ENCODE assay signal across 10 cellular contexts in the genomic region with DNA sequence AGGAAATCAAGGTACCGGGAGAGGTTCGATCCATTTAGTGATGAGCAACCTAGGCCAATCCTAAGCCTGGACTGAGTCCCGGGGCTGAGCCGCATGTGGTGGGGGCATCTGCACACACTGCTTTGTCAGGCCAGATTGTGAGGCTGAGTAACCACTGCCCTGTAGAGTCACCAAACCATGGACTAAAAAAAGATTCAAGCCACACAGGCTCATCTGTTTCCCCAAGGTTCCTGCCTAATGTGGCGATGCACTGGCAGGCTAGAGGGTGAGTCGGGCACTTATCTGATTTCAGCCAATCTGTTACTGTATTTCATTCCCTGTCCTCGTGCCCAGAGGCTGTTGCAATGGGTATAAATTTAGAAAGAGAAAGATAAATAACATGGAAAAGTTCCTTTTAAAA.
DNase-seq lines count a peak whose midpoint lies in the region; FAIRE-seq and TF ChIP-seq lines count a peak whose summit lies in the region.
"Had no signal": no experiment of that assay in that cellular context is flagged by ENCODE, and none has a peak within 500 bp of the region (broad histone marks: within the 10 kb centered on the region; RNA-seq: fewer than 3 reads in every experiment).

No MANE protein-coding gene starts in this region.

- peaks cover 0 to 7% of the 10 kb centered on the region in 2 donors for H3K36me3 ChIP-seq in stomach smooth muscle (ENCODE audit: control insufficient read depth in 2 of 2, insufficient read depth in 2 of 2, low read length in 2 of 2)

- DNase-seq in H54 (ENCODE audit: insufficient read length, low spot score) (peak; percentile 51), SK-MEL-5 (ENCODE audit: low read depth, low spot score) (peak; percentile 6), foreskin fibroblast (peak; percentile 65 to 66), NCI-H187 (lab: John Stamatoyannopoulos, UW) (no peak)
- DNase-seq in activated CD8-positive, alpha-beta memory T cell treated with anti-CD3 and anti-CD28 coated beads for 24 hours, result no peak
- no peak for DNase-seq in activated T-cell treated with anti-CD3 and anti-CD28 coated beads, Interleukin-2, amount 50 U/mL, for 48 hours
- DNase-seq: mucosa of descending colon, NCI-H510A treated with DMSO at 0.1 percent for 48 hours had no signal

- peak overlapping the region in 1 of 2 donors; percentile 13 for H3K9ac ChIP-seq in stomach smooth muscle (ENCODE audit: low read length in 2 of 2)

- H3K27me3 ChIP-seq in stomach smooth muscle (ENCODE audit: control insufficient read depth in 1 of 2, insufficient read depth in 2 of 2, low read length in 2 of 2), result no peaks in the 10 kb centered on the region

- H3K4me3 ChIP-seq in foreskin fibroblast (ENCODE audit: low read depth in 1 of 2, low read length in 2 of 2) (no peak overlapping the region), stomach smooth muscle (ENCODE audit: low read length in 2 of 2) (no peak overlapping the region)
- H3K4me3 ChIP-seq: mucosa of descending colon had no signal

- H3K27ac ChIP-seq in stomach smooth muscle (ENCODE audit: low read length), result peak overlapping the region; percentile 89

- no peak for TF ChIP-seq POLR2A in H54 (IDR thresholded peaks at IDR 0.05; ENCODE audit: low read depth, low read length)

- in situ Hi-C loops in SK-MEL-5 (cut with HindIII; ENCODE audit: low pct_unique_long_range_greater_than_20kb, low sequenced_read_pairs), result no loop called here

- H3K9me3 ChIP-seq in stomach smooth muscle (ENCODE audit: control insufficient read depth in 2 of 2, low read length in 2 of 2), result no peaks in the 10 kb centered on the region
- H3K9me3 ChIP-seq: mucosa of descending colon had no signal

- peak; percentile 43 for FAIRE-seq in H54 (lab: Jason Lieb, UNC)
- FAIRE-seq: endothelial cell of umbilical vein had no signal

- peaks cover 32% of the 10 kb centered on the region for H3K4me1 ChIP-seq in stomach smooth muscle (ENCODE audit: control insufficient read depth, insufficient read depth, low read length)

- TF ChIP-seq CTCF in foreskin fibroblast (IDR thresholded peaks at IDR 0.05; ENCODE audit: low read depth, low read length), result no peak

Comparison
In these comparisons a context has a peak if more than half of its experiments do, and no peak if none do; other contexts are left out.
1. DNase-seq: peak in H54 (single experiment), SK-MEL-5 (single experiment) and foreskin fibroblast (2 of 2); none in activated CD8-positive, alpha-beta memory T cell treated with anti-CD3 and anti-CD28 coated beads for 24 hours (single experiment), activated T-cell treated with anti-CD3 and anti-CD28 coated beads, Interleukin-2, amount 50 U/mL, for 48 hours (0 of 2) and NCI-H187 (0 of 2).